Comparison of ENCODE assay signal across 26 cellular contexts in genomic region chr11:95085117-95085825, GRCh38. TPM values are rescaled to one million over a fixed set of nuclear protein-coding genes. Genes with fewer than 3 reads are reported as not detected.
DNase-seq lines count a peak whose midpoint lies in the region; ATAC-seq and TF ChIP-seq lines count a peak whose summit lies in the region.
"Had no signal": no experiment of that assay in that cellular context is flagged by ENCODE, and none has a peak within 500 bp of the region (broad histone marks: within the 10 kb centered on the region; RNA-seq: fewer than 3 reads in every experiment).

No MANE protein-coding gene starts in this region.

- no peak for DNase-seq in activated CD4-positive, alpha-beta T cell treated with anti-CD3 and anti-CD28 coated beads, Interleukin-2, amount 10 ng/mL, durations not matched to agents 24 days and 14 days
- no peak for DNase-seq in activated CD4-positive, alpha-beta T cell treated with anti-CD3 and anti-CD28 coated beads for 1 hour
- no peak for DNase-seq in activated naive CD8-positive, alpha-beta T cell treated with anti-CD3 and anti-CD28 coated beads for 36 hours
- DNase-seq in smooth muscle cell (lab: John Stamatoyannopoulos, UW; ENCODE audit: unreplicated experiment): no peak
- DNase-seq in UCSD-AML1 (lab: John Stamatoyannopoulos, UW; ENCODE audit: unreplicated experiment): no peak
- no peak for DNase-seq in HK-2 (ENCODE audit: unreplicated experiment)
- no peak for DNase-seq in left lung
- DNase-seq: activated gamma-delta T cell treated with Interleukin-2 at 50 U/mL for 16 hours; CD4-positive, alpha-beta memory T cell; islet precursor cell; NCI-H1105; NCI-H2107; NCI-H524; OCI-M1; SHP77 treated with DMSO at 0.1 percent for 48 hours had no signal

- H3K4me1 Mint-ChIP-seq in activated CD4-positive, alpha-beta T cell treated with anti-CD3 and anti-CD28 coated beads, Interleukin-2, amount 10 ng/mL, durations not matched to agents 24 days and 14 days: peaks cover 51% of the 10 kb centered on the region
- peaks cover 32% of the 10 kb centered on the region for H3K4me1 Mint-ChIP-seq in activated naive CD8-positive, alpha-beta T cell treated with anti-CD3 and anti-CD28 coated beads for 36 hours

- H3K9me3 ChIP-seq in smooth muscle cell (replicated peaks; ENCODE audit: low read depth) (no peaks in the 10 kb centered on the region), left lung (no peaks in the 10 kb centered on the region)
- H3K9me3 ChIP-seq: A549, tibial nerve had no signal

- ATAC-seq in GM19463 (IDR thresholded peaks at IDR 0.05; ENCODE audit: unreplicated experiment) (peak; percentile 20), left lung (no peak)
- ATAC-seq: A549, WTC11 had no signal

- peak overlapping the region; percentile 3 for H3K4me2 ChIP-seq in smooth muscle cell
- H3K4me2 ChIP-seq: A549, hepatocyte had no signal

- no peaks in the 10 kb centered on the region for H3K9me3 Mint-ChIP-seq in activated CD4-positive, alpha-beta T cell treated with anti-CD3 and anti-CD28 coated beads, Interleukin-2, amount 10 ng/mL, durations not matched to agents 24 days and 14 days
- H3K9me3 Mint-ChIP-seq in activated naive CD8-positive, alpha-beta T cell treated with anti-CD3 and anti-CD28 coated beads for 36 hours: no peaks in the 10 kb centered on the region
- H3K9me3 Mint-ChIP-seq: CD4-positive, alpha-beta memory T cell; mesothelial cell of epicardium; WTC11 had no signal

- no peaks in the 10 kb centered on the region for H3K79me2 ChIP-seq in smooth muscle cell (ENCODE audit: low read depth)
- H3K79me2 ChIP-seq: hepatocyte had no signal

- H3K27me3 ChIP-seq in smooth muscle cell (ENCODE audit: low read depth) (no peaks in the 10 kb centered on the region), left lung (peaks cover 0 to 5% of the 10 kb centered on the region in 2 donors)
- H3K27me3 ChIP-seq: hepatocyte, tibial nerve had no signal

- no peaks in the 10 kb centered on the region for H3K4me1 ChIP-seq in smooth muscle cell (ENCODE audit: low read depth)
- H3K4me1 ChIP-seq in left lung: peaks cover under 1 to 11% of the 10 kb centered on the region in 2 donors
- H3K4me1 ChIP-seq: A549 had no signal

- H3K9ac ChIP-seq in smooth muscle cell (ENCODE audit: low read depth): no peak overlapping the region

- H4K20me1 ChIP-seq in smooth muscle cell (ENCODE audit: low read depth): no peaks in the 10 kb centered on the region

- H3K27me3 Mint-ChIP-seq in activated CD4-positive, alpha-beta T cell treated with anti-CD3 and anti-CD28 coated beads, Interleukin-2, amount 10 ng/mL, durations not matched to agents 24 days and 14 days: no peaks in the 10 kb centered on the region
- H3K27me3 Mint-ChIP-seq in activated naive CD8-positive, alpha-beta T cell treated with anti-CD3 and anti-CD28 coated beads for 36 hours: no peaks in the 10 kb centered on the region

- peak overlapping the region; percentile 5 for H3K27ac Mint-ChIP-seq in activated CD4-positive, alpha-beta T cell treated with anti-CD3 and anti-CD28 coated beads, Interleukin-2, amount 10 ng/mL, durations not matched to agents 24 days and 14 days
- peak overlapping the region; percentile 1 for H3K27ac Mint-ChIP-seq in activated naive CD8-positive, alpha-beta T cell treated with anti-CD3 and anti-CD28 coated beads for 36 hours
- H3K27ac Mint-ChIP-seq: mesothelial cell of epicardium, progenitor cell of endocrine pancreas, WTC11 had no signal

- H3K36me3 ChIP-seq in smooth muscle cell (ENCODE audit: low read depth) (no peaks in the 10 kb centered on the region), left lung (no peaks in the 10 kb centered on the region)
- H3K36me3 ChIP-seq: tibial nerve had no signal

- peaks cover 5% of the 10 kb centered on the region for H3K36me3 Mint-ChIP-seq in activated CD4-positive, alpha-beta T cell treated with anti-CD3 and anti-CD28 coated beads, Interleukin-2, amount 10 ng/mL, durations not matched to agents 24 days and 14 days (ENCODE audit: low read depth)
- peaks cover 2% of the 10 kb centered on the region for H3K36me3 Mint-ChIP-seq in activated naive CD8-positive, alpha-beta T cell treated with anti-CD3 and anti-CD28 coated beads for 36 hours
- H3K36me3 Mint-ChIP-seq: CD4-positive, alpha-beta memory T cell; mesothelial cell of epicardium; WTC11 had no signal

- H2AFZ ChIP-seq in smooth muscle cell (ENCODE audit: low read depth): no peak overlapping the region
- H2AFZ ChIP-seq: hepatocyte had no signal

- H3K27ac ChIP-seq in smooth muscle cell (ENCODE audit: low read depth) (peak overlapping the region; percentile 64), left lung (no peak overlapping the region)
- H3K27ac ChIP-seq: A549, coronary artery, hepatocyte, skin epidermis had no signal

- intact Hi-C loops in activated CD4-positive, alpha-beta T cell treated with anti-CD3 and anti-CD28 coated beads, Interleukin-2, amount 10 ng/mL, durations not matched to agents 24 days and 14 days (cut with micrococcal nuclease): loop anchor here (2.0 kb wide), 1 partner anchor 146 kb away; the partner anchor contains the start of gene SESN3
- intact Hi-C loops in left lung (cut with DNase I): no loop called here

- no peak overlapping the region for H3K4me3 Mint-ChIP-seq in activated CD4-positive, alpha-beta T cell treated with anti-CD3 and anti-CD28 coated beads, Interleukin-2, amount 10 ng/mL, durations not matched to agents 24 days and 14 days
- H3K4me3 Mint-ChIP-seq in activated naive CD8-positive, alpha-beta T cell treated with anti-CD3 and anti-CD28 coated beads for 36 hours: no peak overlapping the region
- H3K4me3 Mint-ChIP-seq: mesothelial cell of epicardium, WTC11 had no signal

- TF ChIP-seq CTCF in smooth muscle cell (IDR thresholded peaks at IDR 0.05; ENCODE audit: borderline replicate concordance, insufficient read depth, poor library complexity, severe bottlenecking) (no peak), left lung (IDR thresholded peaks at IDR 0.05) (no peak)

- H3K4me3 ChIP-seq in smooth muscle cell (no peak overlapping the region), left lung (no peak overlapping the region)
- H3K4me3 ChIP-seq: A549, coronary artery, hepatocyte, skin epidermis, tibial nerve had no signal

- H3F3A ChIP-seq in smooth muscle cell (ENCODE audit: low read depth): peaks cover 4% of the 10 kb centered on the region

- WGBS in smooth muscle cell (ENCODE audit: low lambda C conversion rate): 80% methylated on average over 3 of the region's 3 CpGs

RNA-seq across cellular contexts. Expression of gene ENDOD1, which starts 4.4 kb away (rescaled TPM):
- 34.1 and 34.3 TPM in 2 replicates for total RNA-seq in activated CD4-positive, alpha-beta T cell treated with anti-CD3 and anti-CD28 coated beads, Interleukin-2, amount 10 ng/mL, durations not matched to agents 24 days and 14 days
- total RNA-seq in activated naive CD8-positive, alpha-beta T cell treated with anti-CD3 and anti-CD28 coated beads for 36 hours: 10 to 100 TPM; 21.5 to 22.1 TPM
- total RNA-seq in smooth muscle cell (124 and 125 TPM in 2 replicates), left lung (10 to 100 TPM; 26.1 to 31.2 TPM)
- polyA plus RNA-seq in smooth muscle cell: 44.8 and 46.7 TPM in 2 replicates

RNA-seq across cellular contexts. Expression of gene SRSF8, which starts 18.6 kb away (rescaled TPM):
- total RNA-seq in activated CD4-positive, alpha-beta T cell treated with anti-CD3 and anti-CD28 coated beads, Interleukin-2, amount 10 ng/mL, durations not matched to agents 24 days and 14 days: 45.9 and 46.0 TPM in 2 replicates
- total RNA-seq in activated naive CD8-positive, alpha-beta T cell treated with anti-CD3 and anti-CD28 coated beads for 36 hours: 10 to 100 TPM; 46.6 to 47.0 TPM
- 39.9 and 43.5 TPM in 2 replicates for total RNA-seq in smooth muscle cell
- 40.5 and 50.6 TPM in 2 replicates for polyA plus RNA-seq in smooth muscle cell
- 10 to 100 TPM; 27.5 to 41.7 TPM for total RNA-seq in left lung

RNA-seq across cellular contexts. Expression of gene KDM4F, which starts 36.0 kb away (rescaled TPM):
- not detected in 2 replicates for total RNA-seq in activated CD4-positive, alpha-beta T cell treated with anti-CD3 and anti-CD28 coated beads, Interleukin-2, amount 10 ng/mL, durations not matched to agents 24 days and 14 days
- not detected for total RNA-seq in activated naive CD8-positive, alpha-beta T cell treated with anti-CD3 and anti-CD28 coated beads for 36 hours
- total RNA-seq in smooth muscle cell: not detected in 2 replicates
- not detected in 2 replicates for polyA plus RNA-seq in smooth muscle cell
- total RNA-seq in left lung: not detected
- total RNA-seq: CD4-positive, alpha-beta memory T cell; endothelial cell of umbilical vein; hepatocyte; mesothelial cell of epicardium; progenitor cell of endocrine pancreas; tibial nerve; WTC11 had no signal
- polyA plus RNA-seq: A549; CD4-positive, alpha-beta memory T cell; endothelial cell of umbilical vein; hepatocyte; neural cell had no signal
